ENCODE assay signal across 13 cellular contexts in genomic region chr18:8614875-8615274, GRCh38. TPM values are rescaled to one million over a fixed set of nuclear protein-coding genes. Genes with fewer than 3 reads are reported as not detected.
DNase-seq lines count a peak whose midpoint lies in the region; ATAC-seq, FAIRE-seq and TF ChIP-seq lines count a peak whose summit lies in the region.
"Had no signal": no experiment of that assay in that cellular context is flagged by ENCODE, and none has a peak within 500 bp of the region (broad histone marks: within the 10 kb centered on the region; RNA-seq: fewer than 3 reads in every experiment).

No MANE protein-coding gene starts in this region.

- FAIRE-seq in HepG2 (lab: Jason Lieb, UNC) (no peak), K562 (lab: Jason Lieb, UNC) (no peak)

- H3K36me3 ChIP-seq in HepG2 (replicated peaks in 1 of 2; ENCODE audit: control insufficient read depth in 1 of 2, insufficient read depth in 2 of 2, low read length in 2 of 2) (0 out of 5 replicates have a peak, but pooled peaks cover 0 to 10% of the 10 kb centered on the region in 2 experiments), right lobe of liver (no peaks in the 10 kb centered on the region), K562 (ENCODE audit: control insufficient read depth, insufficient read depth, low read length) (peaks cover 23% of the 10 kb centered on the region; the same call in 2 of the 3 replicates)
- H3K36me3 ChIP-seq in CD8-positive, alpha-beta T cell (ENCODE audit: insufficient read depth, low read length) = no peaks in the 10 kb centered on the region
- H3K36me3 ChIP-seq: SJCRH30 had no signal

- H3K79me2 ChIP-seq in HepG2 (ENCODE audit: insufficient read depth, low read length) (peaks cover 93% of the 10 kb centered on the region), K562 (ENCODE audit: control insufficient read depth, insufficient read depth, low read length) (peaks cover 96% of the 10 kb centered on the region)

- ATAC-seq in HepG2 (no peak), right lobe of liver (no peak), K562 (peak; percentile 13; the same call in 2 of the 3 replicates), natural killer cell (no peak)
- no peak for ATAC-seq in CD8-positive, alpha-beta T cell

- CTCF ChIA-PET in HepG2 (lab: Yijun Ruan, JAX; ENCODE audit: low intra/inter-chr PET ratio, low total read pairs) = no interaction called here
- CTCF ChIA-PET in K562 (lab: Yijun Ruan, JAX; ENCODE audit: low intra/inter-chr PET ratio) = no interaction called here
- CTCF ChIA-PET in CD8-positive, alpha-beta T cell (lab: Charles Lee) = no interaction called here

- no peak for TF ChIP-seq POLR2A in HepG2 (IDR thresholded peaks at IDR 0.05; ENCODE audit: insufficient read depth in 1 of 2, low read depth in 2 of 2, low read length in 2 of 2)
- no peak for TF ChIP-seq POLR2A in right lobe of liver (IDR thresholded peaks at IDR 0.05)
- no peak for TF ChIP-seq POLR2A in K562 (conservative IDR thresholded peaks at IDR 0.05)

- H3K4me3 ChIP-seq in HepG2 (replicated peaks in 1 of 3; ENCODE audit: insufficient read depth in 1 of 3, low read depth in 2 of 3, low read length in 3 of 3) (no peak overlapping the region), right lobe of liver (no peak overlapping the region), K562 (no peak overlapping the region)
- H3K4me3 ChIP-seq in CD8-positive, alpha-beta T cell (ENCODE audit: low read depth, low read length) = no peak overlapping the region
- H3K4me3 ChIP-seq: SJCRH30 had no signal

- BruUV-seq in HepG2 (replicated peaks; lab: Mats Ljungman, UMichigan) (no TSS peak), K562 (replicated peaks; lab: Mats Ljungman, UMichigan) (no TSS peak)

- DNase-seq in HepG2 (ENCODE audit: low spot score) = no peak
- no peak for DNase-seq in right lobe of liver
- no peak for DNase-seq in K562 (ENCODE audit: extremely low read depth in 1 of 4, low spot score in 3 of 4)
- no peak for DNase-seq in natural killer cell
- no peak for DNase-seq in putamen (ENCODE audit: low spot score)
- no peak for DNase-seq in NCI-H345 (lab: John Stamatoyannopoulos, UW)
- DNase-seq in activated CD4-positive, alpha-beta T cell treated with anti-CD3 and anti-CD28 coated beads for 4 hours = no peak
- DNase-seq in CD8-positive, alpha-beta T cell = no peak
- DNase-seq: activated CD4-positive, alpha-beta T cell treated with anti-CD3 and anti-CD28 coated beads for 48 hours; CD8-positive, alpha-beta memory T cell; GOT3; stimulated activated naive CD4-positive, alpha-beta T cell treated with Interleukin-2 at 50 U/mL for 16 hours had no signal

- in situ Hi-C loops in HepG2 (cut with HindIII; ENCODE audit: extremely low pct_ligation_motif_present, low pct_unique_long_range_greater_than_20kb) = no loop called here
- in situ Hi-C loops in K562 (cut with MboI) = no loop called here

- no peak overlapping the region for H2AFZ ChIP-seq in HepG2 (ENCODE audit: low read length)
- H2AFZ ChIP-seq in K562 (ENCODE audit: low read depth, low read length) = no peak overlapping the region

- no peaks in the 10 kb centered on the region for H3K36me3 Mint-ChIP-seq in natural killer cell
- peaks cover 42% of the 10 kb centered on the region for H3K36me3 Mint-ChIP-seq in CD8-positive, alpha-beta T cell

- no peak overlapping the region for H3K9ac ChIP-seq in HepG2 (ENCODE audit: insufficient read depth, low read depth, low read length)
- H3K9ac ChIP-seq in K562 (ENCODE audit: insufficient read depth in 1 of 2, low read depth in 2 of 2, low read length in 2 of 2) = peak overlapping the region in 1 of 2 experiments; percentile 76; a peak in 2 of 4 replicates

- H3K27ac ChIP-seq in HepG2 (ENCODE audit: extremely low read length, insufficient read depth, low read length) = peak overlapping the region; percentile 64
- no peak overlapping the region for H3K27ac ChIP-seq in right lobe of liver
- H3K27ac ChIP-seq in K562 (ENCODE audit: extremely low read depth, low read depth, low read length) = peak overlapping the region; percentile 30; the same call in 2 of the 3 replicates
- no peak overlapping the region for H3K27ac ChIP-seq in CD8-positive, alpha-beta T cell (ENCODE audit: low read depth, low read length)
- H3K27ac ChIP-seq: SJCRH30 had no signal

- H3K4me2 ChIP-seq in HepG2 (ENCODE audit: low read depth, low read length) (no peak overlapping the region; the same call in 1 of the 2 replicates), K562 (ENCODE audit: insufficient read depth, low read length) (0 out of 2 replicates have a peak overlapping the region, but pooled peaks have one; percentile 19)

- H4K20me1 ChIP-seq in HepG2 (ENCODE audit: insufficient read depth, low read length) = peaks cover 37% of the 10 kb centered on the region
- peaks cover 12% of the 10 kb centered on the region; the same call in 1 of the 2 replicates for H4K20me1 ChIP-seq in K562 (replicated peaks; ENCODE audit: control insufficient read depth, insufficient read depth, low read length)

- H3K9me3 ChIP-seq in HepG2 (ENCODE audit: low read length) (no peaks in the 10 kb centered on the region), right lobe of liver (no peaks in the 10 kb centered on the region), K562 (replicated peaks; ENCODE audit: control insufficient read depth, insufficient read depth, low read depth, low read length) (no peaks in the 10 kb centered on the region)
- H3K9me3 ChIP-seq in CD8-positive, alpha-beta T cell (ENCODE audit: low read length) = no peaks in the 10 kb centered on the region
- H3K9me3 ChIP-seq: SJCRH30 had no signal

- peaks cover 68 to 79% of the 10 kb centered on the region in 2 donors for H3K4me1 Mint-ChIP-seq in natural killer cell
- H3K4me1 Mint-ChIP-seq in CD8-positive, alpha-beta T cell (ENCODE audit: low read depth) = peaks cover 81% of the 10 kb centered on the region

- no peak for TF ChIP-seq EP300 in HepG2 (IDR thresholded peaks at IDR 0.05; ENCODE audit: low read depth in 2 of 2, low read length in 2 of 2)
- no peak for TF ChIP-seq EP300 in HepG2 (CRISPR knock-in tag; IDR thresholded peaks at IDR 0.05; ENCODE audit: borderline replicate concordance)
- TF ChIP-seq EP300 in K562 (IDR thresholded peaks at IDR 0.05; ENCODE audit: low read length) = no peak

- peaks cover 67% of the 10 kb centered on the region for H3K4me1 ChIP-seq in HepG2 (ENCODE audit: insufficient read depth, low read length)
- H3K4me1 ChIP-seq in right lobe of liver = peaks cover 0 to 46% (median 4%) of the 10 kb centered on the region in 4 donors
- peaks cover 14 to 23% of the 10 kb centered on the region in 2 experiments for H3K4me1 ChIP-seq in K562 (replicated peaks in 1 of 2; ENCODE audit: control insufficient read depth in 2 of 2, insufficient read depth in 2 of 2, low read length in 2 of 2)
- peaks cover 32% of the 10 kb centered on the region for H3K4me1 ChIP-seq in CD8-positive, alpha-beta T cell (ENCODE audit: insufficient read depth, low read length)
- H3K4me1 ChIP-seq: SJCRH30 had no signal

- no peaks in the 10 kb centered on the region for H3K9me1 ChIP-seq in K562 (ENCODE audit: control insufficient read depth, insufficient read depth, low read length)

- no peaks in the 10 kb centered on the region for H3K27me3 Mint-ChIP-seq in natural killer cell (ENCODE audit: low read depth in 2 of 2)
- no peaks in the 10 kb centered on the region for H3K27me3 Mint-ChIP-seq in CD8-positive, alpha-beta T cell (ENCODE audit: low read depth)

- H3K4me3 Mint-ChIP-seq in natural killer cell = no peak overlapping the region
- no peak overlapping the region for H3K4me3 Mint-ChIP-seq in CD8-positive, alpha-beta T cell

- no peaks in the 10 kb centered on the region; a peak in 1 of 5 replicates for H3K27me3 ChIP-seq in HepG2 (ENCODE audit: control insufficient read depth in 1 of 2, insufficient read depth in 2 of 2, low read length in 2 of 2)
- H3K27me3 ChIP-seq in right lobe of liver = no peaks in the 10 kb centered on the region
- no peaks in the 10 kb centered on the region for H3K27me3 ChIP-seq in K562 (ENCODE audit: control insufficient read depth in 2 of 2, insufficient read depth in 2 of 2, low read length in 2 of 2)
- no peaks in the 10 kb centered on the region for H3K27me3 ChIP-seq in CD8-positive, alpha-beta T cell (ENCODE audit: insufficient read depth, low read length)
- H3K27me3 ChIP-seq: SJCRH30 had no signal

- POLR2A ChIA-PET in HepG2 (lab: Yijun Ruan, JAX) = no interaction called here
- POLR2A ChIA-PET in K562 (lab: Yijun Ruan, JAX) = interaction anchor here (0.7 to 1.5 kb wide), 6 partner anchors 10 to 416 kb away, joined by 3 to 8 read pairs (median 3); no protein-coding TSS in a partner anchor
- POLR2A ChIA-PET in CD8-positive, alpha-beta T cell (lab: Charles Lee) = no interaction called here

- no peak for TF ChIP-seq CTCF in HepG2 (CRISPR knock-in tag; IDR thresholded peaks at IDR 0.05)
- no peak for TF ChIP-seq CTCF in right lobe of liver (IDR thresholded peaks at IDR 0.05)
- TF ChIP-seq CTCF in K562 (IDR thresholded peaks at IDR 0.05 in 2 of 3, conservative IDR thresholded peaks at IDR 0.05 in 1 of 3; ENCODE audit: insufficient read depth in 2 of 3, low read depth in 1 of 3, low read length in 3 of 3) = no peak
- TF ChIP-seq CTCF in natural killer cell (IDR thresholded peaks at IDR 0.05) = no peak
- no peak for TF ChIP-seq CTCF in CD8-positive, alpha-beta T cell (IDR thresholded peaks at IDR 0.05)

- H3K27ac Mint-ChIP-seq in natural killer cell = peak overlapping the region; percentile 26 to 49
- H3K27ac Mint-ChIP-seq in CD8-positive, alpha-beta T cell = no peak overlapping the region
- H3K27ac Mint-ChIP-seq: CD8-positive, alpha-beta memory T cell had no signal

- 92% methylated on average over 12 of the region's 12 CpGs for WGBS in HepG2 (ENCODE audit: low lambda C conversion rate)
- 98% methylated on average over 4 of the region's 12 CpGs for WGBS in right lobe of liver (ENCODE audit: insufficient coverage, low coverage, low lambda C conversion rate, missing lambda C conversion rate)
- WGBS in K562 (ENCODE audit: insufficient coverage, low coverage, missing lambda C conversion rate) = 87% methylated on average over 12 of the region's 12 CpGs

- TF ChIP-seq RAD21 in HepG2 (CRISPR knock-in tag; IDR thresholded peaks at IDR 0.05) (no peak), K562 (CRISPR knock-in tag; conservative IDR thresholded peaks at IDR 0.05 in 1 of 2, IDR thresholded peaks at IDR 0.05 in 1 of 2) (no peak)

- intact Hi-C loops in HepG2 (cut with micrococcal nuclease; ENCODE audit: unreplicated experiment) = no loop called here
- intact Hi-C loops in right lobe of liver (cut with DNase I) = no loop called here
- intact Hi-C loops in K562 (cut with micrococcal nuclease) = no loop called here
- intact Hi-C loops in natural killer cell (cut with micrococcal nuclease) = no loop called here
- intact Hi-C loops in CD8-positive, alpha-beta T cell (cut with DNase I, micrococcal nuclease) = loop anchor here (5.0 to 10.0 kb wide), 2 partner anchors 132 to 1910 kb away; partner anchors contain the start of gene NAPG (in 1 of the 2)

- no peaks in the 10 kb centered on the region for H3K9me3 Mint-ChIP-seq in natural killer cell
- no peaks in the 10 kb centered on the region for H3K9me3 Mint-ChIP-seq in CD8-positive, alpha-beta T cell
- H3K9me3 Mint-ChIP-seq: CD8-positive, alpha-beta memory T cell had no signal

RNA-seq across cellular contexts. Expression of gene RAB12, which starts 5.6 kb away (rescaled TPM):
- 21.4 and 25.3 TPM in 2 replicates for total RNA-seq in HepG2 (2016; rRNA removed; fragmentation: Illumina TruSeq; extraction: Trizol)
- total RNA-seq in HepG2 (2016; cell fraction: cytosol; rRNA removed; fragmentation: Illumina TruSeq; extraction: Trizol; ENCODE audit: low read depth) = 10.6 and 11.9 TPM in 2 replicates
- total RNA-seq in HepG2 (2016; cell fraction: insoluble cytoplasmic fraction; rRNA removed; fragmentation: Illumina TruSeq; extraction: Trizol) = 20.0 and 24.5 TPM in 2 replicates
- total RNA-seq in HepG2 (2016; cell fraction: membrane; rRNA removed; fragmentation: Illumina TruSeq; extraction: Trizol) = 24.8 and 25.8 TPM in 2 replicates
- total RNA-seq in HepG2 (2016; cell fraction: nucleus; rRNA removed; fragmentation: Illumina TruSeq; extraction: Trizol) = 22.3 and 24.8 TPM in 2 replicates
- 9.5 and 10.7 TPM in 2 replicates for polyA plus RNA-seq in HepG2 (2011; rRNA removed)
- 3.8 and 6.9 TPM in 2 replicates for polyA plus RNA-seq in HepG2 (2011; cell fraction: cytosol; rRNA removed)
- 10.5 and 15.2 TPM in 2 replicates for polyA plus RNA-seq in HepG2 (2011; cell fraction: nucleus; rRNA removed)
- 21.4 and 24.9 TPM in 2 replicates for polyA plus RNA-seq in HepG2 (2012)
- polyA plus RNA-seq in HepG2 (2016; cell fraction: cytosol; fragmentation: Illumina TruSeq; extraction: Trizol; ENCODE audit: low read depth) = 7.7 and 8.8 TPM in 2 replicates
- polyA plus RNA-seq in HepG2 (2016; cell fraction: insoluble cytoplasmic fraction; fragmentation: Illumina TruSeq; extraction: Trizol; ENCODE audit: low read depth) = 27.0 and 29.3 TPM in 2 replicates
- polyA plus RNA-seq in HepG2 (2016; cell fraction: membrane; fragmentation: Illumina TruSeq; extraction: Trizol; ENCODE audit: low read depth) = 18.8 and 19.2 TPM in 2 replicates
- 49.1 and 55.1 TPM in 2 replicates for polyA plus RNA-seq in HepG2 (2016; cell fraction: nucleus; fragmentation: Illumina TruSeq; extraction: Trizol; ENCODE audit: insufficient read depth, low read depth)
- 2.8 and 6.1 TPM in 2 replicates for polyA minus RNA-seq in HepG2 (2011; rRNA and poly(A)+ RNA removed; ENCODE audit: low replicate concordance)
- polyA minus RNA-seq in HepG2 (2011; cell fraction: cytosol; rRNA and poly(A)+ RNA removed) = 11.2 and 14.9 TPM in 2 replicates
- 19.1 and 21.0 TPM in 2 replicates for polyA minus RNA-seq in HepG2 (2011; cell fraction: nucleus; rRNA and poly(A)+ RNA removed)
- total RNA-seq in right lobe of liver = 10 to 100 TPM; 16.5 to 26.5 (median 22.6) TPM
- 17.8 and 67.8 TPM in 2 replicates for total RNA-seq in K562 (2011; cell fraction: chromatin; rRNA removed; ENCODE audit: low replicate concordance)
- 6.0 and 9.2 TPM in 2 replicates for total RNA-seq in K562 (2011; cell fraction: nucleolus; rRNA removed)
- total RNA-seq in K562 (2011; cell fraction: nucleoplasm; rRNA removed) = 23.1 and 25.1 TPM in 2 replicates
- 17.3 and 23.4 TPM in 2 replicates for total RNA-seq in K562 (2014; rRNA removed)
- 21.6 and 24.3 TPM in 2 replicates for total RNA-seq in K562 (2014; rRNA removed; fragmentation: Illumina TruSeq; extraction: Trizol)
- 20.7 and 21.0 TPM in 2 replicates for total RNA-seq in K562 (2015; rRNA removed; fragmentation: Illumina TruSeq; extraction: Trizol)
- 16.9 and 18.8 TPM in 2 replicates for total RNA-seq in K562 (2021)
- polyA plus RNA-seq in K562 (2011; rRNA removed) = 15.6 and 19.3 TPM in 2 replicates
- polyA plus RNA-seq in K562 (2011; cell fraction: cytosol; rRNA removed) = 2.4 and 8.2 TPM in 2 replicates
- 17.7 and 29.1 TPM in 2 replicates for polyA plus RNA-seq in K562 (2011; cell fraction: nucleus; rRNA removed)
- 11.8 and 12.7 TPM in 2 replicates for polyA plus RNA-seq in K562 (2012)
- polyA plus RNA-seq in K562 (2014; fragmentation: Illumina TruSeq; extraction: Trizol) = 20.7 and 21.5 TPM in 2 replicates
- 1 to 10 TPM in 1 of 2 experiments, under 1 TPM in 1; 0.48 to 1.4 TPM for polyA plus RNA-seq in K562 (2014; fragmentation: Nextera tagmentation; extraction: Ambion mirVana)
- 15.2 and 18.3 TPM in 2 replicates for polyA plus RNA-seq in K562 (2014; rRNA removed)
- polyA minus RNA-seq in K562 (2011; rRNA and poly(A)+ RNA removed) = 26.6 and 31.5 TPM in 2 replicates
- polyA minus RNA-seq in K562 (2011; cell fraction: cytosol; rRNA and poly(A)+ RNA removed) = 7.9 and 10.8 TPM in 2 replicates
- polyA minus RNA-seq in K562 (2011; cell fraction: nucleus; rRNA and poly(A)+ RNA removed) = 14.0 and 22.7 TPM in 2 replicates
- total RNA-seq in natural killer cell = 10 to 100 TPM; 21.3 to 27.5 (median 21.8) TPM
- 10 to 100 TPM; 20.2 to 20.9 TPM for total RNA-seq in CD8-positive, alpha-beta T cell

Comparison
In these comparisons a context has a peak if more than half of its experiments do, and no peak if none do; other contexts are left out.
1. H3K27ac ChIP-seq: peak in HepG2 (single experiment) and K562 (single experiment); none in right lobe of liver (0 of 3) and CD8-positive, alpha-beta T cell (single experiment).
2. intact Hi-C loops: an anchor here in CD8-positive, alpha-beta T cell (5.0 to 10.0 kb wide); none called in HepG2, right lobe of liver, K562 and natural killer cell.
3. Of the 241 proteins assayed by ChIP-seq in both HepG2 and K562: peak only in HepG2: none; only in K562: TFAP4; in both: none; in neither: 240.